ENCODE assay signal across 8 cellular contexts in the genomic region with DNA sequence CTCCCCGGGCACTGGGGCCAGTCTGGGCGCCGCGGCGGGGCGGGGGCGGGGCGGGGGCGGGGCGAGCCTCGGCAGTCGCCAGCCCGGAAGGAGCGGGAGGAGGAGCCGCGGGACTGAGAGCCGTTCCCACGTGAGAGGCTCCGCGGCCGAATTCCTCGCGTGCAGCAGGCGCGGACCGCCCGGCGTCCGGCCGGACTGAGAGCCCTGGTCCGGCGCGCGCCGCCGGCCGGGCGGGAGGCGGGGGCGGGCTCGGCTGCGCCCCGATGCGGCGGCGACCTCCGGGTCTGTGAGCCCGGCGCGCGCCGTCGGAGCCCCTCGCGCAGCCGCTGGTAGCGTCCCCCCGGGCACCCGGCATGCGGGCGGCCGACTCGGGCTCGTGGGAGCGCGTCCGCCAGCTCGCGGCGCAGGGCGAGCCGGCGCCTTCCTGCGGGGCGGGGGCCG.
DNase-seq lines count a peak whose midpoint lies in the region; ATAC-seq, FAIRE-seq and TF ChIP-seq lines count a peak whose summit lies in the region.

No MANE protein-coding gene starts in this region.

- H3K9me3 ChIP-seq in aorta (ENCODE audit: control insufficient read depth, low read length): no peaks in the 10 kb centered on the region

- H3K4me3 Mint-ChIP-seq in natural killer cell treated with Interleukin-12 subunit alpha and Interleukin-12 subunit beta and Interleukin-15 and Interleukin-18, amount 100 ng/mL, for 72 hours: no peak overlapping the region

- TF ChIP-seq CTCF in GM12864 (IDR thresholded peaks at IDR 0.05; ENCODE audit: low read depth, low read length, missing control alignments): no peak
- no peak for TF ChIP-seq CTCF in NB4 (IDR thresholded peaks at IDR 0.05; ENCODE audit: low read depth, low read length)
- TF ChIP-seq CTCF in fibroblast of mammary gland (conservative IDR thresholded peaks at IDR 0.05; ENCODE audit: control insufficient read depth, insufficient read depth, low read depth, low read length): no peak
- no peak for TF ChIP-seq CTCF in D721Med (IDR thresholded peaks at IDR 0.05; ENCODE audit: insufficient read depth, missing control alignments)

- no peaks in the 10 kb centered on the region for H3K36me3 ChIP-seq in aorta (ENCODE audit: control insufficient read depth in 1 of 2, insufficient read depth in 2 of 2, low read length in 1 of 2)

- no peaks in the 10 kb centered on the region for H3K36me3 Mint-ChIP-seq in natural killer cell treated with Interleukin-12 subunit alpha and Interleukin-12 subunit beta and Interleukin-15 and Interleukin-18, amount 100 ng/mL, for 72 hours

- H3K27ac ChIP-seq in aorta (ENCODE audit: low read depth in 1 of 2, low read length in 2 of 2): no peak overlapping the region

- DNase-seq in GM12864 (ENCODE audit: low read depth): no peak
- peak; percentile 30 for DNase-seq in NB4 (ENCODE audit: low read depth)
- peak; percentile 36 for DNase-seq in activated T-cell treated with anti-CD3 and anti-CD28 coated beads, Interleukin-2, amount 50 U/mL, for 1 hour
- peak; percentile 45 for DNase-seq in fibroblast of mammary gland (ENCODE audit: low read depth)
- no peak for DNase-seq in natural killer cell treated with Interleukin-12 subunit alpha and Interleukin-12 subunit beta and Interleukin-15 and Interleukin-18, amount 100 ng/mL, for 72 hours (ENCODE audit: low spot score)
- DNase-seq in aorta: peak; percentile 81 to 93
- no peak for DNase-seq in D721Med (ENCODE audit: insufficient read length, low spot score)
- no peak for DNase-seq in GOT3 (lab: John Stamatoyannopoulos, UW)

- H3K4me1 Mint-ChIP-seq in natural killer cell treated with Interleukin-12 subunit alpha and Interleukin-12 subunit beta and Interleukin-15 and Interleukin-18, amount 100 ng/mL, for 72 hours (ENCODE audit: low read depth in 2 of 2): peaks cover 4 to 8% of the 10 kb centered on the region in 2 donors

- FAIRE-seq in D721Med (lab: Jason Lieb, UNC): no peak

- no peak for TF ChIP-seq POLR2A in NB4 (IDR thresholded peaks at IDR 0.05; ENCODE audit: extremely low read depth, insufficient read length)

- intact Hi-C loops in aorta (cut with DNase I): loop anchor here in 1 of 2 donors (2.0 kb wide), 1 partner anchor 103 kb away; no protein-coding TSS in a partner anchor

- H3K4me3 ChIP-seq in GM12864 (ENCODE audit: low read depth, low read length): peak overlapping the region; percentile 19; the same call in 1 of the 2 replicates
- no peak overlapping the region for H3K4me3 ChIP-seq in NB4 (ENCODE audit: low read depth, low read length)
- H3K4me3 ChIP-seq in fibroblast of mammary gland (ENCODE audit: control insufficient read depth, low read depth, low read length): no peak overlapping the region
- H3K4me3 ChIP-seq in aorta (ENCODE audit: low read length in 2 of 2): peak overlapping the region; percentile 12 to 53

- no peak overlapping the region for H3K27ac Mint-ChIP-seq in natural killer cell treated with Interleukin-12 subunit alpha and Interleukin-12 subunit beta and Interleukin-15 and Interleukin-18, amount 100 ng/mL, for 72 hours

- H3K27me3 ChIP-seq in aorta (ENCODE audit: control insufficient read depth in 1 of 2, insufficient read depth in 2 of 2, low read length in 1 of 2): no peaks in the 10 kb centered on the region

- 0 to 1% methylated on average over 34 to 76 of the region's 76 CpGs for WGBS in aorta, 2 donors

- peaks cover 28 to 32% of the 10 kb centered on the region in 2 donors for H3K27me3 Mint-ChIP-seq in natural killer cell treated with Interleukin-12 subunit alpha and Interleukin-12 subunit beta and Interleukin-15 and Interleukin-18, amount 100 ng/mL, for 72 hours

- no peaks in the 10 kb centered on the region for H3K9me3 Mint-ChIP-seq in natural killer cell treated with Interleukin-12 subunit alpha and Interleukin-12 subunit beta and Interleukin-15 and Interleukin-18, amount 100 ng/mL, for 72 hours

- ATAC-seq in natural killer cell treated with Interleukin-12 subunit alpha and Interleukin-12 subunit beta and Interleukin-15 and Interleukin-18, amount 100 ng/mL, for 72 hours: peak; percentile 83 to 86
- ATAC-seq in aorta (ENCODE audit: low FRiP score): peak; percentile 71

- H3K4me1 ChIP-seq in aorta (ENCODE audit: control insufficient read depth in 1 of 2, insufficient read depth in 2 of 2, low read length in 2 of 2): peaks cover 3% of the 10 kb centered on the region in 2 donors

Comparison
In these comparisons a context has a peak if more than half of its experiments do, and no peak if none do; other contexts are left out.
1. DNase-seq: peak in NB4 (single experiment), activated T-cell treated with anti-CD3 and anti-CD28 coated beads, Interleukin-2, amount 50 U/mL, for 1 hour (single experiment), fibroblast of mammary gland (single experiment) and aorta (2 of 2); none in GM12864 (single experiment), natural killer cell treated with Interleukin-12 subunit alpha and Interleukin-12 subunit beta and Interleukin-15 and Interleukin-18, amount 100 ng/mL, for 72 hours (single experiment), D721Med (single experiment) and GOT3 (single experiment).
2. H3K4me3 ChIP-seq: peak in GM12864 (single experiment) and aorta (2 of 2); none in NB4 (single experiment) and fibroblast of mammary gland (single experiment).